In the genomic region with DNA sequence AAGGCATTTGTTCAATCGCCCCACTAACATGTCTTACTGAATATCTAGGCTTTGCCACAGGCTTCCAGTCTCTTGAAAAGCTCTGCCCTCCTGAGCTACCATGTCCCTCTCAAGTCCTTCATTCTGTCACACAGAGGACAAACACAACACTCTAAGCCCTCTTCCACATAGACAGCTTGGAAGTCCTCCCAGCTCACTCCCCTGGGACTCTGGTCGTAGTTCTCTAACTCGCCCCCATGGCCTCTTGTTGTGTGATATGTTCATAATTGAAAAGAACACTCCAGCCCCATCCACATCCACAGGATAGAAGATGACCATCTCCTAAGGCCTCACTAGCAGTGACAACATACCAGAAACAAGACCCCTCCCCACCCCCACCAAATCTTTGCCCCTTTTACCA, we compare ENCODE assay signal across 25 cellular contexts. TPM values are rescaled to one million over a fixed set of nuclear protein-coding genes. Genes with fewer than 3 reads are reported as not detected.
"Had no signal": no experiment of that assay in that cellular context is flagged by ENCODE, and none has a peak within 500 bp of the region (broad histone marks: within the 10 kb centered on the region; RNA-seq: fewer than 3 reads in every experiment).

No MANE protein-coding gene starts in this region.

- DNase-seq: activated CD4-positive, alpha-beta memory T cell treated with anti-CD3 and anti-CD28 coated beads, Interleukin-2, amount 10 ng/mL, durations not matched to agents 7 days and 5 days; activated CD4-positive, alpha-beta T cell treated with anti-CD3 and anti-CD28 coated beads for 1 hour; activated CD4-positive, alpha-beta T cell treated with anti-CD3 and anti-CD28 coated beads, Interleukin-2, amount 10 ng/mL, durations not matched to agents 7 days and 5 days; activated CD8-positive, alpha-beta memory T cell treated with anti-CD3 and anti-CD28 coated beads, Interleukin-2, amount 10 ng/mL, durations not matched to agents 7 days and 5 days; activated naive CD4-positive, alpha-beta T cell treated with Interleukin-2 at 50 U/mL for 16 hours; activated naive CD8-positive, alpha-beta T cell treated with anti-CD3 and anti-CD28 coated beads, Interleukin-2, amount 10 ng/mL, durations not matched to agents 7 days and 5 days; activated T-cell treated with anti-CD3 and anti-CD28 coated beads, Interleukin-2, amount 50 U/mL, for 48 hours; caudate nucleus; cortex of kidney; effector memory CD8-positive, alpha-beta T cell; foreskin keratinocyte; mammary epithelial cell; naive B cell; nephron progenitor cell; ovary; stimulated activated CD4-positive, alpha-beta T cell treated with anti-CD3 and anti-CD28 coated beads, Interleukin-1b, Interleukin-23, amount 100 ng/mL, for 48 hours; stimulated activated naive CD4-positive, alpha-beta T cell; T-helper 2 cell; trophoblast cell had no signal

- H3K36me3 ChIP-seq: ascending aorta, ovary, thoracic aorta had no signal

- H3K4me3 ChIP-seq: ascending aorta, ovary, smooth muscle cell, thoracic aorta had no signal

- H3K9me3 ChIP-seq: ascending aorta, neutrophil, ovary, thoracic aorta had no signal

- H3K4me1 ChIP-seq: ascending aorta, foreskin keratinocyte had no signal

- H3K27me3 ChIP-seq: ascending aorta, foreskin keratinocyte, neutrophil, ovary had no signal

- H3K27ac ChIP-seq: ascending aorta, foreskin keratinocyte, neutrophil, ovary, thoracic aorta had no signal

- FAIRE-seq: endothelial cell of umbilical vein, urothelium cell line had no signal

- ATAC-seq: activated CD8-positive, alpha-beta memory T cell treated with anti-CD3 and anti-CD28 coated beads, Interleukin-2, amount 10 ng/mL, durations not matched to agents 7 days and 5 days; effector memory CD8-positive, alpha-beta T cell; foreskin keratinocyte had no signal

RNA-seq across cellular contexts. Expression of a gene that starts 37.9 kb away (rescaled TPM):
- total RNA-seq: ascending aorta had no signal
